9 cellular contexts compared by ENCODE assay signal in the genomic region with DNA sequence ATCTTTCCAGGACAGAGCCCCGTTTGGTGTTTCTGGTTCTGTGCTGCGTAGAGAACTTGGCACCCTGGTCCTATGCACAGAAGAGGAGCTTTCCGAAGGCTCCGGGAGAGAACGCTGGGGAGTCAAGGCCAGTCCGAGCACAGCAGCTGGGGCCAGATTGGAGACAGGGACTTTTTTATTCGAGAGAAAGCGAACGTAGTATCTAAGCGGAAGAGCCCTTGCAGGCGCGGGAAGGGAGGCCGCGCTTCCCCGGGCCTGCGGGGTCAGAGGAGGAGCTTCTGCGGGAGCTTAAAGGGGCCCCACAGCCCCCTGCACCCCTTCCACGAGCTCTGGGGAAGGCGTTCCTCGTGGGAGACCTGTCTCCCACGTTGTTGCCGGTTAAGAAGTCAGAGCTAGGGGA. TPM values are rescaled to one million over a fixed set of nuclear protein-coding genes. Genes with fewer than 3 reads are reported as not detected.
A peak's percentile ranks its signal among the peaks of the same experiment; 100 is the strongest.
DNase-seq lines count a peak whose midpoint lies in the region; ATAC-seq and TF ChIP-seq lines count a peak whose summit lies in the region.
"Had no signal": no experiment of that assay in that cellular context is flagged by ENCODE, and none has a peak within 500 bp of the region (broad histone marks: within the 10 kb centered on the region; RNA-seq: fewer than 3 reads in every experiment).

No MANE protein-coding gene starts in this region.

- H3K27me3 ChIP-seq in mammary epithelial cell (ENCODE audit: insufficient read depth, low read length): no peaks in the 10 kb centered on the region
- H3K27me3 ChIP-seq in liver (ENCODE audit: control insufficient read depth in 4 of 4, insufficient read depth in 4 of 4, low read length in 3 of 4): no peaks in the 10 kb centered on the region
- no peaks in the 10 kb centered on the region for H3K27me3 ChIP-seq in PC-3 (ENCODE audit: low read length)

- POLR2A ChIA-PET in PC-3 (lab: Charles Lee; ENCODE audit: unreplicated experiment): interaction anchor here (0.7 kb wide), 1 partner anchor 91 kb away, joined by 24 read pairs; no protein-coding TSS in a partner anchor

- H3F3A ChIP-seq in PC-3 (ENCODE audit: low read length, unreplicated experiment): no peaks in the 10 kb centered on the region

- in situ Hi-C loops in mammary epithelial cell (cut with MboI; ENCODE audit: low sequenced_read_pairs in 2 of 2): loop anchor here in 1 of 2 donors (10.0 kb wide), 1 partner anchor 148 kb away; no protein-coding TSS in a partner anchor

- no peak overlapping the region for H3K27ac Mint-ChIP-seq in activated CD8-positive, alpha-beta memory T cell treated with anti-CD3 and anti-CD28 coated beads, Interleukin-2, amount 10 ng/mL, durations not matched to agents 7 days and 5 days
- peak overlapping the region in 1 of 2 donors; percentile 87 for H3K27ac Mint-ChIP-seq in stimulated activated naive CD8-positive, alpha-beta T cell treated with anti-CD3 and anti-CD28 coated beads, Interleukin-15, amount 100 ng/mL, for 72 hours

- H3K9me3 Mint-ChIP-seq in activated CD8-positive, alpha-beta memory T cell treated with anti-CD3 and anti-CD28 coated beads, Interleukin-2, amount 10 ng/mL, durations not matched to agents 7 days and 5 days (ENCODE audit: low read depth): peaks cover 8% of the 10 kb centered on the region
- H3K9me3 Mint-ChIP-seq in stimulated activated naive CD8-positive, alpha-beta T cell treated with anti-CD3 and anti-CD28 coated beads, Interleukin-15, amount 100 ng/mL, for 72 hours: peaks cover 9 to 12% of the 10 kb centered on the region in 2 donors

- H2AFZ ChIP-seq in mammary epithelial cell (ENCODE audit: low read depth, low read length) (peak overlapping the region; percentile 37), PC-3 (ENCODE audit: low read length) (no peak overlapping the region)

- H3K36me3 Mint-ChIP-seq in activated CD8-positive, alpha-beta memory T cell treated with anti-CD3 and anti-CD28 coated beads, Interleukin-2, amount 10 ng/mL, durations not matched to agents 7 days and 5 days: peaks cover 5% of the 10 kb centered on the region

- CTCF ChIA-PET in activated CD8-positive, alpha-beta memory T cell treated with anti-CD3 and anti-CD28 coated beads, Interleukin-2, amount 10 ng/mL, durations not matched to agents 7 days and 5 days (lab: Charles Lee): interaction anchor here (0.6 to 4.1 kb wide), 23 partner anchors 10 to 1755 kb away, joined by 3 to 65 read pairs (median 8); a partner anchor contains a TSS
- CTCF ChIA-PET in mammary epithelial cell (lab: Charles Lee; ENCODE audit: low non-redundant PET): no interaction called here
- CTCF ChIA-PET in PC-3 (lab: Charles Lee): interaction anchor here (0.6 kb wide), 1 partner anchor 136 kb away, joined by 7 read pairs; no protein-coding TSS in a partner anchor

- H3K9me3 ChIP-seq in mammary epithelial cell (replicated peaks; ENCODE audit: insufficient read depth, low read length): peaks cover 4% of the 10 kb centered on the region
- H3K9me3 ChIP-seq in liver (ENCODE audit: control insufficient read depth in 4 of 4, low read length in 3 of 4): no peaks in the 10 kb centered on the region
- no peaks in the 10 kb centered on the region for H3K9me3 ChIP-seq in PC-3 (ENCODE audit: low read length)

- no peak for ATAC-seq in activated CD8-positive, alpha-beta memory T cell treated with anti-CD3 and anti-CD28 coated beads, Interleukin-2, amount 10 ng/mL, durations not matched to agents 7 days and 5 days
- no peak for ATAC-seq in stimulated activated naive CD8-positive, alpha-beta T cell treated with anti-CD3 and anti-CD28 coated beads, Interleukin-15, amount 100 ng/mL, for 72 hours
- no peak for ATAC-seq in PC-3

- TF ChIP-seq CTCF in mammary epithelial cell (conservative IDR thresholded peaks at IDR 0.05 in 1 of 2, IDR thresholded peaks at IDR 0.05 in 1 of 2; ENCODE audit: extremely low read depth in 1 of 2, insufficient read depth in 1 of 2, low read depth in 1 of 2, low read length in 2 of 2): no peak
- no peak for TF ChIP-seq CTCF in liver (IDR thresholded peaks at IDR 0.05; ENCODE audit: low read depth, low read length, missing input control)
- TF ChIP-seq CTCF in PC-3 (conservative IDR thresholded peaks at IDR 0.05; ENCODE audit: low read depth, low read length): no peak
- no peak for TF ChIP-seq CTCF in GM10266 (IDR thresholded peaks at IDR 0.05; ENCODE audit: control insufficient read depth, insufficient read depth, low read depth, missing control alignments)

- H3K36me3 ChIP-seq in mammary epithelial cell (ENCODE audit: insufficient read depth, low read length) (no peaks in the 10 kb centered on the region), liver (ENCODE audit: control insufficient read depth in 4 of 4, insufficient read depth in 3 of 4, low read depth in 1 of 4, low read length in 3 of 4) (no peaks in the 10 kb centered on the region), PC-3 (ENCODE audit: low read depth, low read length) (no peaks in the 10 kb centered on the region)

- TF ChIP-seq RAD21 in liver (IDR thresholded peaks at IDR 0.05): no peak

- H3K27me3 Mint-ChIP-seq in activated CD8-positive, alpha-beta memory T cell treated with anti-CD3 and anti-CD28 coated beads, Interleukin-2, amount 10 ng/mL, durations not matched to agents 7 days and 5 days: peaks cover 83% of the 10 kb centered on the region
- peaks cover 66% of the 10 kb centered on the region for H3K27me3 Mint-ChIP-seq in stimulated activated naive CD8-positive, alpha-beta T cell treated with anti-CD3 and anti-CD28 coated beads, Interleukin-15, amount 100 ng/mL, for 72 hours

- no peaks in the 10 kb centered on the region for H3K79me2 ChIP-seq in mammary epithelial cell (ENCODE audit: insufficient read depth, low read length)
- H3K79me2 ChIP-seq in PC-3 (ENCODE audit: low read length): no peaks in the 10 kb centered on the region

- peaks cover 11% of the 10 kb centered on the region for H3K4me1 Mint-ChIP-seq in activated CD8-positive, alpha-beta memory T cell treated with anti-CD3 and anti-CD28 coated beads, Interleukin-2, amount 10 ng/mL, durations not matched to agents 7 days and 5 days
- H3K4me1 Mint-ChIP-seq in stimulated activated naive CD8-positive, alpha-beta T cell treated with anti-CD3 and anti-CD28 coated beads, Interleukin-15, amount 100 ng/mL, for 72 hours: peaks cover 10% of the 10 kb centered on the region

- dilution Hi-C loops in mammary epithelial cell (cut with HindIII; ENCODE audit: low sequenced_read_pairs): no loop called here

- peaks cover 6% of the 10 kb centered on the region for H3K4me1 ChIP-seq in mammary epithelial cell (ENCODE audit: insufficient read depth, low read length)
- H3K4me1 ChIP-seq in liver (ENCODE audit: control insufficient read depth in 4 of 4, insufficient read depth in 4 of 4, low read length in 3 of 4): peaks cover 2 to 6% (median 3%) of the 10 kb centered on the region in 4 donors
- no peaks in the 10 kb centered on the region for H3K4me1 ChIP-seq in PC-3 (ENCODE audit: insufficient read depth, low read length)

- peak overlapping the region; percentile 38 for H3K4me3 Mint-ChIP-seq in activated CD8-positive, alpha-beta memory T cell treated with anti-CD3 and anti-CD28 coated beads, Interleukin-2, amount 10 ng/mL, durations not matched to agents 7 days and 5 days
- H3K4me3 Mint-ChIP-seq in stimulated activated naive CD8-positive, alpha-beta T cell treated with anti-CD3 and anti-CD28 coated beads, Interleukin-15, amount 100 ng/mL, for 72 hours: peak overlapping the region; percentile 79 to 80

- no peaks in the 10 kb centered on the region for H3K9me2 ChIP-seq in PC-3 (replicated peaks; ENCODE audit: low read length)

- no peaks in the 10 kb centered on the region for H4K20me1 ChIP-seq in mammary epithelial cell (ENCODE audit: insufficient read depth, low read length)
- no peaks in the 10 kb centered on the region for H4K20me1 ChIP-seq in PC-3 (ENCODE audit: low read length)

- 84% methylated on average over 12 of the region's 22 CpGs for WGBS in mammary epithelial cell (ENCODE audit: low coverage, missing lambda C conversion rate)
- whole genome bisulfite sequencing in liver: 48% methylated on average over 22 of the region's 22 CpGs

- BruUV-seq in mammary epithelial cell (replicated peaks; lab: Mats Ljungman, UMichigan): no TSS peak
- BruUV-seq in PC-3 (replicated peaks; lab: Mats Ljungman, UMichigan): no TSS peak

- no peak for DNase-seq in activated CD8-positive, alpha-beta memory T cell treated with anti-CD3 and anti-CD28 coated beads, Interleukin-2, amount 10 ng/mL, durations not matched to agents 7 days and 5 days
- no peak for DNase-seq in activated CD8-positive, alpha-beta memory T cell treated with anti-CD3 and anti-CD28 coated beads, Interleukin-2, amount 50 U/mL, for 48 hours
- no peak for DNase-seq in mammary epithelial cell
- DNase-seq in stimulated activated naive CD8-positive, alpha-beta T cell treated with anti-CD3 and anti-CD28 coated beads, Interleukin-15, amount 100 ng/mL, for 72 hours: no peak
- DNase-seq in PC-3: no peak
- no peak for DNase-seq in NCI-H226
- no peak for DNase-seq in GM10266 (ENCODE audit: extremely low spot score)
- DNase-seq: NCI-H2029 had no signal

- no peak overlapping the region for H3K27ac ChIP-seq in mammary epithelial cell (ENCODE audit: insufficient read depth, low read depth, low read length)
- H3K27ac ChIP-seq in liver (ENCODE audit: low read depth in 1 of 2, low read length in 2 of 2): no peak overlapping the region
- H3K27ac ChIP-seq in PC-3 (ENCODE audit: low read length): no peak overlapping the region

- H3K9ac ChIP-seq in mammary epithelial cell (ENCODE audit: insufficient read depth, low read length) (no peak overlapping the region), liver (ENCODE audit: low read depth in 1 of 2, low read length in 2 of 2) (no peak overlapping the region), PC-3 (ENCODE audit: low read length) (no peak overlapping the region)

- H3K4me3 ChIP-seq in mammary epithelial cell (replicated peaks in 1 of 3; ENCODE audit: insufficient read depth in 1 of 3, low read depth in 2 of 3, low read length in 3 of 3): no peak overlapping the region
- H3K4me3 ChIP-seq in liver (ENCODE audit: low read depth in 1 of 3, low read length in 3 of 3): peak overlapping the region in 1 of 3 donors; percentile 27
- H3K4me3 ChIP-seq in PC-3 (ENCODE audit: low read length): no peak overlapping the region

- intact Hi-C loops in mammary epithelial cell (cut with micrococcal nuclease) (loop anchor here (5.0 to 10.0 kb wide), 2 partner anchors 1376 to 1538 kb away; no protein-coding TSS in a partner anchor), PC-3 (cut with micrococcal nuclease) (loop anchor here (2.0 kb wide), 1 partner anchor 156 kb away; no protein-coding TSS in a partner anchor)

- H3K4me2 ChIP-seq in mammary epithelial cell (ENCODE audit: insufficient read depth, low read depth, low read length) (no peak overlapping the region), PC-3 (ENCODE audit: low read length) (no peak overlapping the region)

TF ChIP-seq in liver, 16 proteins besides CTCF, POLR2A, EP300 and RAD21:
- TF ChIP-seq NR2F2 (IDR thresholded peaks at IDR 0.05): peak; percentile 45
- TF ChIP-seq EGR1 (IDR thresholded peaks at IDR 0.05; ENCODE audit: low read depth in 2 of 2): no peak

RNA-seq across cellular contexts. Expression of a gene that starts 48.6 kb away (rescaled TPM):
- total RNA-seq in activated CD8-positive, alpha-beta memory T cell treated with anti-CD3 and anti-CD28 coated beads, Interleukin-2, amount 10 ng/mL, durations not matched to agents 7 days and 5 days: 10 to 100 TPM; 58.7 to 67.2 TPM
- total RNA-seq in mammary epithelial cell (10 to 100 TPM; 30.0 to 43.5 TPM), liver (10 to 100 TPM; 23.3 to 37.5 TPM), PC-3 (2014; rRNA removed) (14.7 and 25.9 TPM in 2 replicates)
- polyA plus RNA-seq in mammary epithelial cell (20.6 TPM), liver (10 to 100 TPM; 10.3 to 16.8 TPM)
- 48.2 TPM for polyA minus RNA-seq in mammary epithelial cell
